In genomic region chr4:8058031-8058479, GRCh38 we compare ENCODE assay signal across 30 cellular contexts.
"Had no signal": no experiment of that assay in that cellular context is flagged by ENCODE, and none has a peak within 500 bp of the region (broad histone marks: within the 10 kb centered on the region; RNA-seq: fewer than 3 reads in every experiment).

No MANE protein-coding gene starts in this region.

- H3K9me3 ChIP-seq: suprapubic skin had no signal

- H3K4me1 ChIP-seq: sigmoid colon, stomach, suprapubic skin, tibial nerve had no signal

- DNase-seq: activated CD4-positive, alpha-beta T cell treated with anti-CD3 and anti-CD28 coated beads for 48 hours; activated CD4-positive, alpha-beta T cell treated with anti-CD3 and anti-CD28 coated beads, Interleukin-2, amount 50 U/mL, for 48 hours; activated CD8-positive, alpha-beta memory T cell treated with anti-CD3 and anti-CD28 coated beads for 24 hours; activated gamma-delta T cell; activated naive CD4-positive, alpha-beta T cell treated with anti-CD3 and anti-CD28 coated beads, Interleukin-2, amount 10 ng/mL, durations not matched to agents 7 days and 5 days; activated naive CD8-positive, alpha-beta T cell treated with anti-CD3 and anti-CD28 coated beads, Interleukin-2, amount 10 ng/mL, durations not matched to agents 7 days and 5 days; activated T-cell treated with anti-CD3 and anti-CD28 coated beads, Interleukin-2, amount 50 U/mL, for 1 hour; brain microvascular endothelial cell; dermis blood vessel endothelial cell; effector CD8-positive, alpha-beta T cell; left colon; mammary epithelial cell; naive B cell; sigmoid colon; small intestine; stimulated activated CD4-positive, alpha-beta T cell treated with anti-CD3 and anti-CD28 coated beads, Interleukin-4, amount 100 ng/mL, for 4 hours; stimulated activated CD8-positive, alpha-beta memory T cell treated with anti-CD3 and anti-CD28 coated beads, Interleukin-4, amount 100 ng/mL, for 48 hours; stimulated activated naive B cell treated with anti-CD40 and anti-IgM and Interleukin-4, amounts not matched to agents 10 μg/mL and 1 μg/mL and 100 μg/mL, for 72 hours; stomach; T-helper 17 cell; T1000; WERI-Rb-1 had no signal

- H3K9me3 Mint-ChIP-seq: central memory CD8-positive, alpha-beta T cell; mesothelial cell of epicardium had no signal

- H3K27me3 ChIP-seq: brain microvascular endothelial cell, hepatocyte, sigmoid colon, stomach, suprapubic skin, tibial nerve had no signal

- H3K36me3 Mint-ChIP-seq: activated naive CD4-positive, alpha-beta T cell treated with anti-CD3 and anti-CD28 coated beads, Interleukin-2, amount 10 ng/mL, durations not matched to agents 7 days and 5 days; activated naive CD8-positive, alpha-beta T cell treated with anti-CD3 and anti-CD28 coated beads, Interleukin-2, amount 10 ng/mL, durations not matched to agents 7 days and 5 days had no signal

- ATAC-seq: activated CD4-positive, CD25-positive, alpha-beta regulatory T cell treated with anti-CD3 and anti-CD28 coated beads, Interleukin-2, amount 50 U/mL, for 24 hours; left colon; SK-N-SH treated with all-trans-retinoic acid at 6 μM for 48 hours; stimulated activated naive B cell treated with anti-CD40 and anti-IgM and Interleukin-4, amounts not matched to agents 10 μg/mL and 1 μg/mL and 100 μg/mL, for 72 hours; T-helper 17 cell had no signal

- H3K4me3 ChIP-seq: hepatocyte, sigmoid colon, stomach, suprapubic skin, tibial nerve had no signal

- H3K4me3 Mint-ChIP-seq: activated naive CD4-positive, alpha-beta T cell treated with anti-CD3 and anti-CD28 coated beads, Interleukin-2, amount 10 ng/mL, durations not matched to agents 7 days and 5 days; activated naive CD8-positive, alpha-beta T cell treated with anti-CD3 and anti-CD28 coated beads, Interleukin-2, amount 10 ng/mL, durations not matched to agents 7 days and 5 days; central memory CD8-positive, alpha-beta T cell; mesothelial cell of epicardium; stimulated activated naive B cell treated with anti-CD40 and anti-IgM and Interleukin-4, amounts not matched to agents 10 μg/mL and 1 μg/mL and 100 μg/mL, for 72 hours; T-helper 17 cell had no signal

- H3K36me3 ChIP-seq: brain microvascular endothelial cell, sigmoid colon, WERI-Rb-1 had no signal

- H3K4me1 Mint-ChIP-seq: activated naive CD4-positive, alpha-beta T cell treated with anti-CD3 and anti-CD28 coated beads, Interleukin-2, amount 10 ng/mL, durations not matched to agents 7 days and 5 days; activated naive CD8-positive, alpha-beta T cell treated with anti-CD3 and anti-CD28 coated beads, Interleukin-2, amount 10 ng/mL, durations not matched to agents 7 days and 5 days; central memory CD8-positive, alpha-beta T cell; mesothelial cell of epicardium; naive B cell; stimulated activated naive B cell treated with anti-CD40 and anti-IgM and Interleukin-4, amounts not matched to agents 10 μg/mL and 1 μg/mL and 100 μg/mL, for 72 hours; T-helper 17 cell had no signal

- H3K27ac Mint-ChIP-seq: activated naive CD4-positive, alpha-beta T cell treated with anti-CD3 and anti-CD28 coated beads, Interleukin-2, amount 10 ng/mL, durations not matched to agents 7 days and 5 days; activated naive CD8-positive, alpha-beta T cell treated with anti-CD3 and anti-CD28 coated beads, Interleukin-2, amount 10 ng/mL, durations not matched to agents 7 days and 5 days; mesothelial cell of epicardium; stimulated activated naive B cell treated with anti-CD40 and anti-IgM and Interleukin-4, amounts not matched to agents 10 μg/mL and 1 μg/mL and 100 μg/mL, for 72 hours; T-helper 17 cell had no signal

- H3K27me3 Mint-ChIP-seq: activated naive CD4-positive, alpha-beta T cell treated with anti-CD3 and anti-CD28 coated beads, Interleukin-2, amount 10 ng/mL, durations not matched to agents 7 days and 5 days; activated naive CD8-positive, alpha-beta T cell treated with anti-CD3 and anti-CD28 coated beads, Interleukin-2, amount 10 ng/mL, durations not matched to agents 7 days and 5 days; central memory CD8-positive, alpha-beta T cell; stimulated activated naive B cell treated with anti-CD40 and anti-IgM and Interleukin-4, amounts not matched to agents 10 μg/mL and 1 μg/mL and 100 μg/mL, for 72 hours; T-helper 17 cell had no signal

- H3K27ac ChIP-seq: brain microvascular endothelial cell, epithelial cell of prostate, hepatocyte, sigmoid colon, stomach, suprapubic skin, tibial nerve, WERI-Rb-1 had no signal
